Comparison of ENCODE assay signal across 10 cellular contexts in the genomic region with DNA sequence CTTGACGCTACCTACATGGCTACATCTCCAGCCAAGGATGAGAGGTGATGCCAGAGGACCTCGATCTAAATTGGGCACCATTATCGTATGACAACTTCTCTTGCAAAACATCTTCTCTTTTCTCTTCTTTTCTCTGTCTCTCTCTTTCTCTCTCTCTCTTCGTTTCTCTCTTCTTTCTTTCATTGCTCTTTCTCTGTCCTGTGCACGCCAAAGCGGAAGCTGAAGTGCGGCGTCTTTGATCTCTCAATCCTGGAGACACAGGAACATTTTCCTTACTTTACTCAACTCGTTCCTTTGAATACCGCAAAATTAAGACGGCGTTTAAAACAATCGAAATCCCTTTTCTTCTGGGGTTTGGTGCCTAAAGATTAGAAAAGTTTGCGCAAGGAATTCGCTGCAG.
A peak's percentile ranks its signal among the peaks of the same experiment; 100 is the strongest.
DNase-seq lines count a peak whose midpoint lies in the region; ATAC-seq, FAIRE-seq and TF ChIP-seq lines count a peak whose summit lies in the region.
"Had no signal": no experiment of that assay in that cellular context is flagged by ENCODE, and none has a peak within 500 bp of the region (broad histone marks: within the 10 kb centered on the region; RNA-seq: fewer than 3 reads in every experiment).

No MANE protein-coding gene starts in this region.

- H3K27ac ChIP-seq in DND-41 (ENCODE audit: low read length) = peak overlapping the region; percentile 93
- peak overlapping the region; percentile 58 for H3K27ac ChIP-seq in astrocyte (ENCODE audit: low read depth, low read length)
- peak overlapping the region; percentile 75 for H3K27ac ChIP-seq in mesendoderm (ENCODE audit: low read depth, low read length)

- TF ChIP-seq CTCF in DND-41 (IDR thresholded peaks at IDR 0.05; ENCODE audit: borderline replicate concordance, extremely low read depth, low read length, poor library complexity, severe bottlenecking) (no peak), astrocyte (IDR thresholded peaks at IDR 0.05; ENCODE audit: insufficient read depth, low read depth, low read length) (no peak), GM10248 (IDR thresholded peaks at IDR 0.05; ENCODE audit: control extremely low read depth, extremely low read depth, low read depth, missing control alignments) (no peak)

- no peak overlapping the region for H2BK5ac ChIP-seq in mesendoderm (ENCODE audit: low read length)

- no peaks in the 10 kb centered on the region for H3K36me3 Mint-ChIP-seq in astrocyte (ENCODE audit: low read depth, unreplicated experiment)

- peaks cover 9% of the 10 kb centered on the region for H3K4me1 Mint-ChIP-seq in astrocyte (ENCODE audit: low read depth, unreplicated experiment)

- FAIRE-seq in astrocyte (lab: Jason Lieb, UNC) (no peak), frontal cortex (lab: Jason Lieb, UNC) (no peak)
- FAIRE-seq: GM12878 had no signal

- POLR2A ChIA-PET in GM10248 (lab: Yijun Ruan, JAX) = no interaction called here

- no peak overlapping the region for H3K23ac ChIP-seq in mesendoderm (ENCODE audit: low read length)

- H3K27me3 ChIP-seq in DND-41 (ENCODE audit: insufficient read depth, low read length, poor library complexity) (no peaks in the 10 kb centered on the region), astrocyte (ENCODE audit: insufficient read depth, low read length) (no peaks in the 10 kb centered on the region), mesendoderm (ENCODE audit: insufficient read depth, low read length, poor library complexity) (no peaks in the 10 kb centered on the region)

- H4K20me1 ChIP-seq in DND-41 (ENCODE audit: insufficient read depth, low read length) (peaks cover 17% of the 10 kb centered on the region), astrocyte (ENCODE audit: insufficient read depth, low read length) (peaks cover 22% of the 10 kb centered on the region)

- ATAC-seq in DND-41 (ENCODE audit: insufficient read depth, low read depth) = peak; percentile 25
- ATAC-seq in HG02588 (IDR thresholded peaks at IDR 0.05; ENCODE audit: unreplicated experiment) = peak; percentile 1
- ATAC-seq in GM18502 (IDR thresholded peaks at IDR 0.05; ENCODE audit: poor library complexity, unreplicated experiment) = no peak
- no peak for ATAC-seq in HG03045 (IDR thresholded peaks at IDR 0.05; ENCODE audit: unreplicated experiment)
- ATAC-seq: GM12878 had no signal

- H3K4me3 ChIP-seq in DND-41 (ENCODE audit: low read depth in 1 of 2, low read length in 2 of 2) (peak overlapping the region; percentile 48 to 74), astrocyte (ENCODE audit: insufficient read depth, low read depth, low read length) (peak overlapping the region; percentile 90), mesendoderm (ENCODE audit: low read length) (peak overlapping the region; percentile 79)
- H3K4me3 ChIP-seq: GM12878 had no signal

- no peak overlapping the region for H4K5ac ChIP-seq in mesendoderm (ENCODE audit: low read length)

- CTCF ChIA-PET in GM10248 (lab: Yijun Ruan, JAX) = interaction anchor here (0.6 to 1.9 kb wide), 2 partner anchors 24 to 61 kb away, joined by 3 to 5 read pairs; no protein-coding TSS in a partner anchor

- DNase-seq in DND-41 = no peak
- no peak for DNase-seq in astrocyte (ENCODE audit: low read depth)
- no peak for DNase-seq in mesendoderm
- DNase-seq in GM10248 (ENCODE audit: extremely low spot score) = no peak
- no peak for DNase-seq in frontal cortex (ENCODE audit: low spot score in 2 of 2)
- DNase-seq: NCI-H82 had no signal

- no peaks in the 10 kb centered on the region for H3K9me3 ChIP-seq in DND-41 (ENCODE audit: insufficient read depth, low read length, severe bottlenecking)
- no peaks in the 10 kb centered on the region for H3K9me3 ChIP-seq in astrocyte (ENCODE audit: insufficient read depth, low read depth, low read length)

- WGBS in mesendoderm (ENCODE audit: extremely low coverage, insufficient coverage, low lambda C conversion rate) = no CpG with 5 or more reads among the region's 15 CpGs

- H3K4ac ChIP-seq in mesendoderm (ENCODE audit: low read depth, low read length) = no peak overlapping the region

- H3K27me3 Mint-ChIP-seq in astrocyte (ENCODE audit: low read depth, unreplicated experiment) = no peaks in the 10 kb centered on the region

- no peaks in the 10 kb centered on the region for H3K79me1 ChIP-seq in mesendoderm (ENCODE audit: low read length)

- H3K4me2 ChIP-seq in DND-41 (ENCODE audit: insufficient read depth, low read length) (peak overlapping the region; percentile 68), astrocyte (ENCODE audit: low read length) (peak overlapping the region; percentile 95), mesendoderm (ENCODE audit: low read length) (peak overlapping the region; percentile 38)

- H3K9me3 Mint-ChIP-seq in astrocyte (ENCODE audit: unreplicated experiment) = no peaks in the 10 kb centered on the region

- no peak overlapping the region for H2BK120ac ChIP-seq in mesendoderm (ENCODE audit: low read depth, low read length)

- H2AFZ ChIP-seq in DND-41 (ENCODE audit: low read depth, low read length) (peak overlapping the region; percentile 3), astrocyte (ENCODE audit: low read depth, low read length) (peak overlapping the region; percentile 93)

- peaks cover 43% of the 10 kb centered on the region for H3K4me1 ChIP-seq in DND-41 (ENCODE audit: insufficient read depth, low read length)
- peaks cover 5% of the 10 kb centered on the region for H3K4me1 ChIP-seq in astrocyte (ENCODE audit: insufficient read depth, low read length)
- H3K4me1 ChIP-seq in mesendoderm (ENCODE audit: control insufficient read depth, low read depth, low read length) = no peaks in the 10 kb centered on the region

- no peak overlapping the region for H2AK5ac ChIP-seq in mesendoderm (ENCODE audit: low read length)

- H3K36me3 ChIP-seq in DND-41 (ENCODE audit: insufficient read depth, low read length) = peaks cover 16% of the 10 kb centered on the region
- H3K36me3 ChIP-seq in astrocyte (ENCODE audit: insufficient read depth, low read length) = no peaks in the 10 kb centered on the region
- no peaks in the 10 kb centered on the region for H3K36me3 ChIP-seq in mesendoderm (ENCODE audit: control insufficient read depth, insufficient read depth, low read length)

- H3K79me2 ChIP-seq in DND-41 (ENCODE audit: insufficient read depth, low read length) (peaks cover 71% of the 10 kb centered on the region), astrocyte (ENCODE audit: insufficient read depth, low read length) (peaks cover 55% of the 10 kb centered on the region), mesendoderm (ENCODE audit: control insufficient read depth, insufficient read depth, low read length) (peaks cover 20% of the 10 kb centered on the region)

- H3K9ac ChIP-seq in DND-41 (ENCODE audit: low read depth, low read length) (peak overlapping the region; percentile 86), astrocyte (ENCODE audit: low read length) (peak overlapping the region; percentile 85), mesendoderm (ENCODE audit: low read length) (peak overlapping the region; percentile 84)

- peak overlapping the region; percentile 100 for H3K4me3 Mint-ChIP-seq in astrocyte (ENCODE audit: unreplicated experiment)

- H3K56ac ChIP-seq in mesendoderm (ENCODE audit: low read length) = peak overlapping the region; percentile 84

- H3K27ac Mint-ChIP-seq in astrocyte (ENCODE audit: unreplicated experiment) = peak overlapping the region; percentile 92

- H2BK15ac ChIP-seq in mesendoderm (replicated peaks; ENCODE audit: low read depth) = no peak overlapping the region

- H4K8ac ChIP-seq in mesendoderm (ENCODE audit: low read depth, low read length) = no peak overlapping the region

- H3K18ac ChIP-seq in mesendoderm (ENCODE audit: low read length) = no peak overlapping the region

Comparison
In these comparisons a context has a peak if more than half of its experiments do, and no peak if none do; other contexts are left out.
1. ATAC-seq: peak in DND-41 (single experiment) and HG02588 (single experiment); none in GM18502 (single experiment) and HG03045 (single experiment).
2. H3K4me2 ChIP-seq: peak in every context shown above with its lines; median percentile 95 in astrocyte; 68 in DND-41; 38 in mesendoderm.
3. Peak in every context shown above with its lines, with median percentiles within 50 percentile points of each other: H3K27ac ChIP-seq, H3K4me3 ChIP-seq and H3K9ac ChIP-seq.